ENCODE assay signal across 20 cellular contexts in genomic region chr20:45907219-45907948, GRCh38.
"Had no signal": no experiment of that assay in that cellular context is flagged by ENCODE, and none has a peak within 500 bp of the region (broad histone marks: within the 10 kb centered on the region; RNA-seq: fewer than 3 reads in every experiment).

No MANE protein-coding gene starts in this region.

- H3K36me3 ChIP-seq: gastrocnemius medialis, ovary, thyroid gland had no signal

- H3K9me3 ChIP-seq: esophagus muscularis mucosa, gastrocnemius medialis, heart right ventricle, mucosa of descending colon, ovary, right atrium auricular region, suprapubic skin, thyroid gland had no signal

- H3K27me3 ChIP-seq: ovary, right atrium auricular region, suprapubic skin, thyroid gland had no signal

- ATAC-seq: effector memory CD8-positive, alpha-beta T cell; gastrocnemius medialis; heart right ventricle; left lobe of liver; mucosa of descending colon; naive thymus-derived CD8-positive, alpha-beta T cell; stimulated activated naive CD8-positive, alpha-beta T cell treated with anti-CD3 and anti-CD28 coated beads, Interleukin-15, Interleukin-2, amounts not matched to agents 100 U/mL and 50 U/mL, for 24 hours had no signal

- H3K27ac ChIP-seq: epithelial cell of prostate, esophagus muscularis mucosa, gastrocnemius medialis, heart right ventricle, ovary, right atrium auricular region, suprapubic skin, thyroid gland had no signal

- FAIRE-seq: colon, islet of Langerhans, small intestine, urothelium cell line had no signal

- H3K4me3 ChIP-seq: esophagus muscularis mucosa, gastrocnemius medialis, heart right ventricle, mucosa of descending colon, ovary, right atrium auricular region, suprapubic skin, thyroid gland had no signal

- DNase-seq: effector memory CD8-positive, alpha-beta T cell; gastrocnemius medialis; heart right ventricle; hypothalamus; mucosa of descending colon; naive thymus-derived CD8-positive, alpha-beta T cell; nucleus accumbens; ovary; small intestine; stimulated activated CD4-positive, alpha-beta T cell treated with anti-CD3 and anti-CD28 coated beads, Interleukin-2, amount 100 ng/mL, for 48 hours; stimulated activated naive CD8-positive, alpha-beta T cell treated with anti-CD3 and anti-CD28 coated beads, Interleukin-15, Interleukin-2, amounts not matched to agents 100 U/mL and 50 U/mL, for 24 hours; thyroid gland had no signal
